Comparison of ENCODE assay signal across 7 cellular contexts in genomic region chr4:177309525-177310371, GRCh38. TPM values are rescaled to one million over a fixed set of nuclear protein-coding genes. Genes with fewer than 3 reads are reported as not detected.
DNase-seq lines count a peak whose midpoint lies in the region; ATAC-seq and TF ChIP-seq lines count a peak whose summit lies in the region.

A gene with protein sequence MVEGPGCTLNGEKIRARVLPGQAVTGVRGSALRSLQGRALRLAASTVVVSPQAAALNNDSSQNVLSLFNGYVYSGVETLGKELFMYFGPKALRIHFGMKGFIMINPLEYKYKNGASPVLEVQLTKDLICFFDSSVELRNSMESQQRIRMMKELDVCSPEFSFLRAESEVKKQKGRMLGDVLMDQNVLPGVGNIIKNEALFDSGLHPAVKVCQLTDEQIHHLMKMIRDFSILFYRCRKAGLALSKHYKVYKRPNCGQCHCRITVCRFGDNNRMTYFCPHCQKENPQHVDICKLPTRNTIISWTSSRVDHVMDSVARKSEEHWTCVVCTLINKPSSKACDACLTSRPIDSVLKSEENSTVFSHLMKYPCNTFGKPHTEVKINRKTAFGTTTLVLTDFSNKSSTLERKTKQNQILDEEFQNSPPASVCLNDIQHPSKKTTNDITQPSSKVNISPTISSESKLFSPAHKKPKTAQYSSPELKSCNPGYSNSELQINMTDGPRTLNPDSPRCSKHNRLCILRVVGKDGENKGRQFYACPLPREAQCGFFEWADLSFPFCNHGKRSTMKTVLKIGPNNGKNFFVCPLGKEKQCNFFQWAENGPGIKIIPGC (plus strand): TSS chr4:177309874. CDS start chr4:177309954, 80 bp downstream.

- TF ChIP-seq CTCF in hepatocyte (IDR thresholded peaks at IDR 0.05; ENCODE audit: poor library complexity) = no peak

- DNase-seq in NCI-H1694 (lab: John Stamatoyannopoulos, UW) = peak; percentile 39
- peak; percentile 91 to 97 (median 92) for DNase-seq in T-helper 17 cell
- peak in 57 of 58 donors; percentile 10 to 93 (median 75) for DNase-seq in anterior cingulate cortex (lab: John Stamatoyannopoulos, UW)
- DNase-seq in hepatocyte (ENCODE audit: low spot score) = peak; percentile 95
- DNase-seq in retina = peak; percentile 95

- H3K4me1 Mint-ChIP-seq in T-helper 17 cell = peaks cover 10% of the 10 kb centered on the region

- no peak within 1 kb of the TSS for H3K27ac ChIP-seq in hepatocyte

- no peaks in the 10 kb centered on the region for H3K27me3 ChIP-seq in hepatocyte

- H3K79me2 ChIP-seq in hepatocyte = no peaks in the 10 kb centered on the region

- H3K36me3 ChIP-seq in hepatocyte (replicated peaks; ENCODE audit: insufficient read depth, low read depth) = no peaks in the 10 kb centered on the region

- no peaks in the 10 kb centered on the region for H3K9me3 ChIP-seq in T-helper 17 cell (ENCODE audit: control insufficient read depth, low read length, poor library complexity, severe bottlenecking)
- no peaks in the 10 kb centered on the region for H3K9me3 ChIP-seq in hepatocyte (ENCODE audit: low read depth)

- H4K20me1 ChIP-seq in hepatocyte (ENCODE audit: insufficient read depth, poor library complexity, severe bottlenecking) = no peaks in the 10 kb centered on the region

- no peaks in the 10 kb centered on the region for H3K4me1 ChIP-seq in hepatocyte (ENCODE audit: insufficient read depth)

- 3% methylated on average over 39 of the region's 52 CpGs for WGBS in hepatocyte (ENCODE audit: low lambda C conversion rate, missing lambda C conversion rate)

- peak within 1 kb of the TSS; percentile 75 for H2AFZ ChIP-seq in hepatocyte

- H3K9me2 ChIP-seq in hepatocyte (replicated peaks; ENCODE audit: insufficient read depth) = no peaks in the 10 kb centered on the region

- H3K36me3 Mint-ChIP-seq in T-helper 17 cell (ENCODE audit: low read depth) = no peaks in the 10 kb centered on the region

- peak; percentile 83 for ATAC-seq in GM18499 (IDR thresholded peaks at IDR 0.05; ENCODE audit: insufficient read depth, unreplicated experiment)
- peak; percentile 85 for ATAC-seq in HG02885 (IDR thresholded peaks at IDR 0.05; ENCODE audit: poor library complexity, unreplicated experiment)
- peak; percentile 89 for ATAC-seq in T-helper 17 cell

- H3K4me3 ChIP-seq in hepatocyte = peak within 1 kb of the TSS; percentile 74

- peak within 1 kb of the TSS; percentile 82 for H3K4me2 ChIP-seq in hepatocyte

- H3K4me3 Mint-ChIP-seq in T-helper 17 cell = peak within 1 kb of the TSS; percentile 95

- no peaks in the 10 kb centered on the region for H3K27me3 Mint-ChIP-seq in T-helper 17 cell

- H3K27ac Mint-ChIP-seq in T-helper 17 cell = peak within 1 kb of the TSS; percentile 82

RNA-seq across cellular contexts. Expression of the gene that starts here (rescaled TPM):
- 1 to 10 TPM in 1 of 2 donors, under 1 TPM in 1; 0.45 to 2.4 TPM for total RNA-seq in T-helper 17 cell
- 2.0 and 2.1 TPM in 2 replicates for total RNA-seq in hepatocyte
- 0.87 and 1.3 TPM in 2 replicates for polyA plus RNA-seq in hepatocyte

Comparison
In these comparisons a context has a peak if more than half of its experiments do, and no peak if none do; other contexts are left out.
1. DNase-seq: peak in every context shown above with its lines; median percentile 95 in hepatocyte; 95 in retina; 92 in T-helper 17 cell; 75 in anterior cingulate cortex; 39 in NCI-H1694.